In genomic region chr10:108365541-108365940, GRCh38 we compare ENCODE assay signal across 31 cellular contexts.
A peak's percentile ranks its signal among the peaks of the same experiment; 100 is the strongest.
DNase-seq lines count a peak whose midpoint lies in the region; ATAC-seq, FAIRE-seq and TF ChIP-seq lines count a peak whose summit lies in the region.
"Had no signal": no experiment of that assay in that cellular context is flagged by ENCODE, and none has a peak within 500 bp of the region (broad histone marks: within the 10 kb centered on the region; RNA-seq: fewer than 3 reads in every experiment).

No MANE protein-coding gene starts in this region.

- intact Hi-C loops in kidney (cut with DNase I): no loop called here

- no peak for FAIRE-seq in kidney (lab: Jason Lieb, UNC)
- FAIRE-seq: A204.1, A549, D721Med had no signal

- POLR2A ChIA-PET in WTC11 (lab: Charles Lee): no interaction called here

- no peak overlapping the region for H3K9ac ChIP-seq in kidney (ENCODE audit: low read length in 2 of 2)
- H3K9ac ChIP-seq: BLaER1; BLaER1 treated with 17β-estradiol and CSF1 and Interleukin-3, amounts not matched to agents 10 nM and 100 nM had no signal

- H3K4me1 Mint-ChIP-seq in WTC11: 0 out of 2 replicates have a peak, but pooled peaks cover 2% of the 10 kb centered on the region
- H3K4me1 Mint-ChIP-seq: B cell; CD4-positive, alpha-beta memory T cell; CD4-positive, CD25-positive, alpha-beta regulatory T cell; CD8-positive, alpha-beta memory T cell had no signal

- H3K9me3 ChIP-seq in kidney (ENCODE audit: control insufficient read depth in 1 of 2, low read length in 2 of 2): no peaks in the 10 kb centered on the region
- H3K9me3 ChIP-seq: BE2C; BLaER1; BLaER1 treated with 17β-estradiol and CSF1 and Interleukin-3, amounts not matched to agents 10 nM and 100 nM; Caco-2 had no signal

- no peaks in the 10 kb centered on the region for H3K27me3 Mint-ChIP-seq in WTC11 (ENCODE audit: low read depth)
- H3K27me3 Mint-ChIP-seq: B cell; CD4-positive, alpha-beta memory T cell; CD4-positive, alpha-beta T cell; CD4-positive, CD25-positive, alpha-beta regulatory T cell; CD8-positive, alpha-beta memory T cell had no signal

- CTCF ChIA-PET in WTC11 (lab: Charles Lee): no interaction called here

- no peak for DNase-seq in WTC11 (ENCODE audit: low spot score)
- no peak for DNase-seq in kidney
- DNase-seq: 8988T; ACHN; AML-193; BE2C; C1 segment of cervical spinal cord; Caco-2; Calu3; CD4-positive, alpha-beta memory T cell; CD4-positive, alpha-beta T cell; CD4-positive, CD25-positive, alpha-beta regulatory T cell; CD8-positive, alpha-beta memory T cell; CD8-positive, alpha-beta T cell; COR-L47; DMS 273 treated with DMSO at 0.1 percent for 48 hours; DMS153; DMS53; DMS79; DMS79 treated with DMSO at 0.1 percent for 48 hours; DND-41; EL had no signal

- ATAC-seq in WTC11: no peak
- ATAC-seq: A549; CD8-positive, alpha-beta T cell had no signal

- no peaks in the 10 kb centered on the region for H3K4me1 ChIP-seq in kidney (ENCODE audit: control insufficient read depth in 1 of 2, insufficient read depth in 1 of 2, low read depth in 1 of 2, low read length in 2 of 2)
- H3K4me1 ChIP-seq: A549; BLaER1; BLaER1 treated with 17β-estradiol and CSF1 and Interleukin-3, amounts not matched to agents 10 nM and 100 nM had no signal

- 0 out of 2 replicates have a peak, but pooled peaks cover 2% of the 10 kb centered on the region for H3K9me3 Mint-ChIP-seq in WTC11

- H3K36me3 Mint-ChIP-seq in WTC11: no peaks in the 10 kb centered on the region
- H3K36me3 Mint-ChIP-seq: CD14-positive monocyte; CD4-positive, alpha-beta memory T cell; CD4-positive, CD25-positive, alpha-beta regulatory T cell; CD8-positive, alpha-beta T cell had no signal

- no peak for TF ChIP-seq CTCF in WTC11 (IDR thresholded peaks at IDR 0.05)
- no peak for TF ChIP-seq CTCF in kidney (IDR thresholded peaks at IDR 0.05; ENCODE audit: borderline replicate concordance, extremely low read depth, insufficient read depth)

- H3K27ac ChIP-seq in kidney (ENCODE audit: low read depth in 2 of 2, low read length in 2 of 2): no peak overlapping the region
- H3K27ac ChIP-seq: 22Rv1; A549; BLaER1; BLaER1 treated with 17β-estradiol and CSF1 and Interleukin-3, amounts not matched to agents 10 nM and 100 nM; C4-2B had no signal

- no peak overlapping the region for H3K4me3 Mint-ChIP-seq in WTC11
- H3K4me3 Mint-ChIP-seq: B cell; CD14-positive monocyte; CD4-positive, alpha-beta memory T cell; CD4-positive, alpha-beta T cell; CD4-positive, CD25-positive, alpha-beta regulatory T cell; CD8-positive, alpha-beta memory T cell; CD8-positive, alpha-beta T cell had no signal

- H3K36me3 ChIP-seq in kidney (ENCODE audit: control insufficient read depth in 1 of 2, insufficient read depth in 2 of 2, low read length in 2 of 2): no peaks in the 10 kb centered on the region
- H3K36me3 ChIP-seq: BE2C; BLaER1; BLaER1 treated with 17β-estradiol and CSF1 and Interleukin-3, amounts not matched to agents 10 nM and 100 nM had no signal

- H3K4me3 ChIP-seq in kidney (ENCODE audit: low read length in 2 of 2): no peak overlapping the region
- H3K4me3 ChIP-seq: A549; BLaER1; BLaER1 treated with 17β-estradiol and CSF1 and Interleukin-3, amounts not matched to agents 10 nM and 100 nM had no signal

- no peak overlapping the region for H3K27ac Mint-ChIP-seq in WTC11
- H3K27ac Mint-ChIP-seq: B cell; CD14-positive monocyte; CD4-positive, alpha-beta memory T cell; CD4-positive, alpha-beta T cell; CD4-positive, CD25-positive, alpha-beta regulatory T cell; CD8-positive, alpha-beta memory T cell; CD8-positive, alpha-beta T cell had no signal

TF ChIP-seq in WTC11, 78 proteins besides CTCF, POLR2A, EP300 and RAD21:
- TF ChIP-seq PREB (CRISPR knock-in tag; IDR thresholded peaks at IDR 0.05; ENCODE audit: borderline replicate concordance) (no peak), HMGA2 (CRISPR knock-in tag; IDR thresholded peaks at IDR 0.05) (peak; percentile 96)
